15 cellular contexts compared by ENCODE assay signal in the genomic region with DNA sequence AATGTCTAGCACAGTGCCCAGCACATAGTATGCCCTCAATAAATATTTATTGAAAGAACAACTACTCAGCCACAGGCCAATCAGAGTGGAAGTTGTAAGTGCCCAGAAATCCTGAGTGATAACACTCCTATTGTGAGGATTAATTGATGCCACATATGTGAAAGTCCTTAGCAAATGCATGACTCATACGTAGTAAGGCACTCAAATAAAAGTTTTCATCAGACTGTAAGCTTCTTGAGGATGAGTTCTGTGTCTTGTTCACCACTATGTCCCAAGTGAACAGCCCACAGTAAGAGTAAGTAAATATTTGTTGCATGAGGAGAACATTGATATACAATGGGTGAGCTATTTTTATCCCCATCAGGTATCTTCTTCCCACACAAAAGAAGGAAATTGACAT. TPM values are rescaled to one million over a fixed set of nuclear protein-coding genes. Genes with fewer than 3 reads are reported as not detected.
DNase-seq lines count a peak whose midpoint lies in the region; ATAC-seq and TF ChIP-seq lines count a peak whose summit lies in the region.
"Had no signal": no experiment of that assay in that cellular context is flagged by ENCODE, and none has a peak within 500 bp of the region (broad histone marks: within the 10 kb centered on the region; RNA-seq: fewer than 3 reads in every experiment).

No MANE protein-coding gene starts in this region.

- no peak overlapping the region for H3K9ac ChIP-seq in colonic mucosa (ENCODE audit: low read depth in 2 of 2, low read length in 2 of 2)

- H3K27ac ChIP-seq in colonic mucosa = no peak overlapping the region
- H3K27ac ChIP-seq: sigmoid colon had no signal

- DNase-seq in DMS53 (lab: John Stamatoyannopoulos, UW) (peak; percentile 49), HT1080 (ENCODE audit: low read depth) (peak; percentile 34), astrocyte of the spinal cord (ENCODE audit: low read depth, low spot score) (peak; percentile 37), iris pigment epithelial cell (ENCODE audit: low read depth) (peak; percentile 71), colonic mucosa (no peak), NCI-H2081 (lab: John Stamatoyannopoulos, UW) (no peak)
- DNase-seq: activated CD4-positive, alpha-beta T cell treated with anti-CD3 and anti-CD28 coated beads, Interleukin-2, amount 10 ng/mL, durations not matched to agents 24 days and 14 days; activated naive CD4-positive, alpha-beta T cell treated with Interleukin-2 at 50 U/mL for 16 hours; glutamatergic neuron; KBM-7; NCI-H2107; sigmoid colon; T-cell had no signal

- H3K36me3 ChIP-seq in colonic mucosa = no peaks in the 10 kb centered on the region
- H3K36me3 ChIP-seq: sigmoid colon had no signal

- ATAC-seq in HG03108 (IDR thresholded peaks at IDR 0.05; ENCODE audit: unreplicated experiment) = no peak
- ATAC-seq: natural killer cell treated with Interleukin-12 subunit alpha and Interleukin-12 subunit beta and Interleukin-15 and Interleukin-18, amount 100 ng/mL, for 72 hours; T-cell had no signal

- no peaks in the 10 kb centered on the region for H3K9me3 ChIP-seq in colonic mucosa
- H3K9me3 ChIP-seq: sigmoid colon had no signal

- intact Hi-C loops in colonic mucosa (cut with DNase I) = no loop called here

- in situ Hi-C loops in astrocyte of the spinal cord (cut with HindIII; ENCODE audit: low sequenced_read_pairs) = no loop called here

- no peaks in the 10 kb centered on the region for H3K4me1 ChIP-seq in colonic mucosa

- no peak for TF ChIP-seq CTCF in astrocyte of the spinal cord (IDR thresholded peaks at IDR 0.05; ENCODE audit: low read depth, low read length)
- TF ChIP-seq CTCF in colonic mucosa (IDR thresholded peaks at IDR 0.05) = no peak

- H3K27me3 ChIP-seq in colonic mucosa = no peaks in the 10 kb centered on the region
- H3K27me3 ChIP-seq: sigmoid colon had no signal

- H3K4me3 ChIP-seq in astrocyte of the spinal cord (ENCODE audit: low read depth, low read length) = no peak overlapping the region
- H3K4me3 ChIP-seq in colonic mucosa = no peak overlapping the region
- H3K4me3 ChIP-seq: sigmoid colon had no signal

RNA-seq across cellular contexts. Expression of gene ANO6, which starts 24.7 kb away (rescaled TPM):
- 32.6 and 38.6 TPM in 2 replicates for total RNA-seq in HT1080 (2014; rRNA removed; shearing (Covaris generic))
- 32.2 and 45.7 TPM in 2 replicates for polyA plus RNA-seq in HT1080 (2015; cell fraction: cytosol; rRNA removed)
- 46.1 and 46.5 TPM in 2 replicates for polyA plus RNA-seq in HT1080 (2015; cell fraction: nucleus; rRNA removed)
- total RNA-seq in colonic mucosa = 10 to 100 TPM; 13.2 to 21.2 TPM

Comparison
In these comparisons a context has a peak if more than half of its experiments do, and no peak if none do; other contexts are left out.
1. DNase-seq: peak in DMS53 (single experiment), HT1080 (single experiment), astrocyte of the spinal cord (single experiment) and iris pigment epithelial cell (single experiment); none in colonic mucosa (single experiment) and NCI-H2081 (0 of 2).